1 cellular context compared by ENCODE assay signal in the genomic region with DNA sequence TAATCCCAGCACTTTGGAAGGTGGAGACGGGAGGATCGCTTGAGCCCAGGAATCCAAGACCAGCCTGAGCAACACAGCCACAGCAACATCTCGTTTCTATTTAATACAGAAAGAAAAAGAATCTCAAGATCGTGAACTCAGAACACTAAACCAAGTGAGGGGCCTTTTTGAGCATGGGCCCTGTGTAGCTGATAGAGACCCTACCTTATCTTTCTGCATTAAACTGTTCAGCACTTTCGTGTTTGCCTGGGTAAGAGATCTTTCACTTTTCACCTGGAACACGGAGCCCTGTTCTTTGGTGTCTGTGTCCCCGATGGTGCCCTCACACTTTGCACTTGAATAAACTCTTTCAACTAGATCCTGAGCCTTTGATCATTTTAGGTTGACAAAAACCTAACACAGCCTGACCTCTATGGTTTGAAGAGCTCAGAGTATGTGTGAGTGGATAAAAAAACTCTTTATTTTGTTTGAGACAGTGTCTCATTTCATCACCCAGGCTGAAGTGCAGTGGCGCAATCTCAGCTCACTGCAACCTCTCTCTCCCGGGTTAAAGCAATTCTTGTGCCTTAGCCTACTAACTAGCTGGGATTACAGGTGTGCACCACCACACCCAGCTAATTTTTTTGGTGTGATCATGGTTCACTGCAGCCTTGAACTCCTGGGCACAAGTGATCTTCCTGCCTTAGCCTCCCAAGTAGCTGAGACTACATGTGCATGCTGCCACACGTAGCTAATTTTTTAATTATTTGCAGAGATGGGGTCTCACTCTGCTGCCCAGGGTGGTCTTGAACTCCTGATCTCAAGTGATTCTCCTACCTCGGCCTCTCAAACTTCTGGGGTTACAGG.
TF ChIP-seq lines count a peak whose summit lies in the region.

No MANE protein-coding gene starts in this region.

TF ChIP-seq in HepG2, 621 proteins besides CTCF, POLR2A, EP300 and RAD21 (continued from another document and continues in another):
- TF ChIP-seq, protein P1, sequence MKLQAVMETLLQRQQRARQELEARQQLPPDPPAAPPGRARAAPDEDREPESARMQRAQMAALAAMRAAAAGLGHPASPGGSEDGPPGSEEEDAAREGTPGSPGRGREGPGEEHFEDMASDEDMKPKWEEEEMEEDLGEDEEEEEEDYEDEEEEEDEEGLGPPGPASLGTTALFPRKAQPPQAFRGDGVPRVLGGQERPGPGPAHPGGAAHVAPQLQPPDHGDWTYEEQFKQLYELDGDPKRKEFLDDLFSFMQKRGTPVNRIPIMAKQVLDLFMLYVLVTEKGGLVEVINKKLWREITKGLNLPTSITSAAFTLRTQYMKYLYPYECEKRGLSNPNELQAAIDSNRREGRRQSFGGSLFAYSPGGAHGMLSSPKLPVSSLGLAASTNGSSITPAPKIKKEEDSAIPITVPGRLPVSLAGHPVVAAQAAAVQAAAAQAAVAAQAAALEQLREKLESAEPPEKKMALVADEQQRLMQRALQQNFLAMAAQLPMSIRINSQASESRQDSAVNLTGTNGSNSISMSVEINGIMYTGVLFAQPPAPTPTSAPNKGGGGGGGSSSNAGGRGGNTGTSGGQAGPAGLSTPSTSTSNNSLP (IDR thresholded peaks at IDR 0.05; ENCODE audit: low read depth, low read length), result peak; percentile 96
- TF ChIP-seq, protein P2, sequence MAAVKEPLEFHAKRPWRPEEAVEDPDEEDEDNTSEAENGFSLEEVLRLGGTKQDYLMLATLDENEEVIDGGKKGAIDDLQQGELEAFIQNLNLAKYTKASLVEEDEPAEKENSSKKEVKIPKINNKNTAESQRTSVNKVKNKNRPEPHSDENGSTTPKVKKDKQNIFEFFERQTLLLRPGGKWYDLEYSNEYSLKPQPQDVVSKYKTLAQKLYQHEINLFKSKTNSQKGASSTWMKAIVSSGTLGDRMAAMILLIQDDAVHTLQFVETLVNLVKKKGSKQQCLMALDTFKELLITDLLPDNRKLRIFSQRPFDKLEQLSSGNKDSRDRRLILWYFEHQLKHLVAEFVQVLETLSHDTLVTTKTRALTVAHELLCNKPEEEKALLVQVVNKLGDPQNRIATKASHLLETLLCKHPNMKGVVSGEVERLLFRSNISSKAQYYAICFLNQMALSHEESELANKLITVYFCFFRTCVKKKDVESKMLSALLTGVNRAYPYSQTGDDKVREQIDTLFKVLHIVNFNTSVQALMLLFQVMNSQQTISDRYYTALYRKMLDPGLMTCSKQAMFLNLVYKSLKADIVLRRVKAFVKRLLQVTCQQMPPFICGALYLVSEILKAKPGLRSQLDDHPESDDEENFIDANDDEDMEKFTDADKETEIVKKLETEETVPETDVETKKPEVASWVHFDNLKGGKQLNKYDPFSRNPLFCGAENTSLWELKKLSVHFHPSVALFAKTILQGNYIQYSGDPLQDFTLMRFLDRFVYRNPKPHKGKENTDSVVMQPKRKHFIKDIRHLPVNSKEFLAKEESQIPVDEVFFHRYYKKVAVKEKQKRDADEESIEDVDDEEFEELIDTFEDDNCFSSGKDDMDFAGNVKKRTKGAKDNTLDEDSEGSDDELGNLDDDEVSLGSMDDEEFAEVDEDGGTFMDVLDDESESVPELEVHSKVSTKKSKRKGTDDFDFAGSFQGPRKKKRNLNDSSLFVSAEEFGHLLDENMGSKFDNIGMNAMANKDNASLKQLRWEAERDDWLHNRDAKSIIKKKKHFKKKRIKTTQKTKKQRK (IDR thresholded peaks at IDR 0.05; ENCODE audit: low read length), result no peak
- peak; percentile 93; the same call in 1 of the 2 replicates for TF ChIP-seq ZFP90 (CRISPR knock-in tag; IDR thresholded peaks at IDR 0.05; ENCODE audit: borderline replicate concordance)
- no peak; the same call in 1 of the 2 replicates for TF ChIP-seq ZNF335 (CRISPR knock-in tag; IDR thresholded peaks at IDR 0.05)
- TF ChIP-seq SP5 (CRISPR knock-in tag; IDR thresholded peaks at IDR 0.05; ENCODE audit: borderline replicate concordance, low read depth), result peak; percentile 85
- peak; percentile 60 for TF ChIP-seq GATAD1 (CRISPR knock-in tag; IDR thresholded peaks at IDR 0.05)
- no peak for TF ChIP-seq TBP (CRISPR knock-in tag; IDR thresholded peaks at IDR 0.05)
- TF ChIP-seq ZSCAN20 (CRISPR knock-in tag; IDR thresholded peaks at IDR 0.05; ENCODE audit: borderline replicate concordance), result peak; percentile 89; the same call in 1 of the 2 replicates
- TF ChIP-seq ZNF780A (CRISPR knock-in tag; IDR thresholded peaks at IDR 0.05), result 0 out of 2 replicates have a peak, but pooled peaks have one; percentile 51
- TF ChIP-seq, protein P3, sequence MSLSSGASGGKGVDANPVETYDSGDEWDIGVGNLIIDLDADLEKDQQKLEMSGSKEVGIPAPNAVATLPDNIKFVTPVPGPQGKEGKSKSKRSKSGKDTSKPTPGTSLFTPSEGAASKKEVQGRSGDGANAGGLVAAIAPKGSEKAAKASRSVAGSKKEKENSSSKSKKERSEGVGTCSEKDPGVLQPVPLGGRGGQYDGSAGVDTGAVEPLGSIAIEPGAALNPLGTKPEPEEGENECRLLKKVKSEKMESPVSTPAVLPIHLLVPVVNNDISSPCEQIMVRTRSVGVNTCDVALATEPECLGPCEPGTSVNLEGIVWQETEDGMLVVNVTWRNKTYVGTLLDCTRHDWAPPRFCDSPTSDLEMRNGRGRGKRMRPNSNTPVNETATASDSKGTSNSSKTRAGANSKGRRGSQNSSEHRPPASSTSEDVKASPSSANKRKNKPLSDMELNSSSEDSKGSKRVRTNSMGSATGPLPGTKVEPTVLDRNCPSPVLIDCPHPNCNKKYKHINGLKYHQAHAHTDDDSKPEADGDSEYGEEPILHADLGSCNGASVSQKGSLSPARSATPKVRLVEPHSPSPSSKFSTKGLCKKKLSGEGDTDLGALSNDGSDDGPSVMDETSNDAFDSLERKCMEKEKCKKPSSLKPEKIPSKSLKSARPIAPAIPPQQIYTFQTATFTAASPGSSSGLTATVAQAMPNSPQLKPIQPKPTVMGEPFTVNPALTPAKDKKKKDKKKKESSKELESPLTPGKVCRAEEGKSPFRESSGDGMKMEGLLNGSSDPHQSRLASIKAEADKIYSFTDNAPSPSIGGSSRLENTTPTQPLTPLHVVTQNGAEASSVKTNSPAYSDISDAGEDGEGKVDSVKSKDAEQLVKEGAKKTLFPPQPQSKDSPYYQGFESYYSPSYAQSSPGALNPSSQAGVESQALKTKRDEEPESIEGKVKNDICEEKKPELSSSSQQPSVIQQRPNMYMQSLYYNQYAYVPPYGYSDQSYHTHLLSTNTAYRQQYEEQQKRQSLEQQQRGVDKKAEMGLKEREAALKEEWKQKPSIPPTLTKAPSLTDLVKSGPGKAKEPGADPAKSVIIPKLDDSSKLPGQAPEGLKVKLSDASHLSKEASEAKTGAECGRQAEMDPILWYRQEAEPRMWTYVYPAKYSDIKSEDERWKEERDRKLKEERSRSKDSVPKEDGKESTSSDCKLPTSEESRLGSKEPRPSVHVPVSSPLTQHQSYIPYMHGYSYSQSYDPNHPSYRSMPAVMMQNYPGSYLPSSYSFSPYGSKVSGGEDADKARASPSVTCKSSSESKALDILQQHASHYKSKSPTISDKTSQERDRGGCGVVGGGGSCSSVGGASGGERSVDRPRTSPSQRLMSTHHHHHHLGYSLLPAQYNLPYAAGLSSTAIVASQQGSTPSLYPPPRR (CRISPR knock-in tag; IDR thresholded peaks at IDR 0.05; ENCODE audit: borderline replicate concordance), result peak; percentile 99
- TF ChIP-seq RFX5 (IDR thresholded peaks at IDR 0.05; ENCODE audit: low read depth, low read length), result no peak
- TF ChIP-seq, protein P4, sequence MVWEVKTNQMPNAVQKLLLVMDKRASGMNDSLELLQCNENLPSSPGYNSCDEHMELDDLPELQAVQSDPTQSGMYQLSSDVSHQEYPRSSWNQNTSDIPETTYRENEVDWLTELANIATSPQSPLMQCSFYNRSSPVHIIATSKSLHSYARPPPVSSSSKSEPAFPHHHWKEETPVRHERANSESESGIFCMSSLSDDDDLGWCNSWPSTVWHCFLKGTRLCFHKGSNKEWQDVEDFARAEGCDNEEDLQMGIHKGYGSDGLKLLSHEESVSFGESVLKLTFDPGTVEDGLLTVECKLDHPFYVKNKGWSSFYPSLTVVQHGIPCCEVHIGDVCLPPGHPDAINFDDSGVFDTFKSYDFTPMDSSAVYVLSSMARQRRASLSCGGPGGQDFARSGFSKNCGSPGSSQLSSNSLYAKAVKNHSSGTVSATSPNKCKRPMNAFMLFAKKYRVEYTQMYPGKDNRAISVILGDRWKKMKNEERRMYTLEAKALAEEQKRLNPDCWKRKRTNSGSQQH (CRISPR knock-in tag; IDR thresholded peaks at IDR 0.05; ENCODE audit: low read depth), result no peak; the same call in 1 of the 2 replicates
- TF ChIP-seq ATRX (CRISPR knock-in tag; IDR thresholded peaks at IDR 0.05; ENCODE audit: borderline replicate concordance), result no peak
- TF ChIP-seq MED13 (CRISPR knock-in tag; IDR thresholded peaks at IDR 0.05), result peak; percentile 90; the same call in 1 of the 2 replicates
- peak; percentile 9; the same call in 1 of the 2 replicates for TF ChIP-seq FOSL1 (CRISPR knock-in tag; IDR thresholded peaks at IDR 0.05; ENCODE audit: borderline replicate concordance)
- TF ChIP-seq, protein P5, sequence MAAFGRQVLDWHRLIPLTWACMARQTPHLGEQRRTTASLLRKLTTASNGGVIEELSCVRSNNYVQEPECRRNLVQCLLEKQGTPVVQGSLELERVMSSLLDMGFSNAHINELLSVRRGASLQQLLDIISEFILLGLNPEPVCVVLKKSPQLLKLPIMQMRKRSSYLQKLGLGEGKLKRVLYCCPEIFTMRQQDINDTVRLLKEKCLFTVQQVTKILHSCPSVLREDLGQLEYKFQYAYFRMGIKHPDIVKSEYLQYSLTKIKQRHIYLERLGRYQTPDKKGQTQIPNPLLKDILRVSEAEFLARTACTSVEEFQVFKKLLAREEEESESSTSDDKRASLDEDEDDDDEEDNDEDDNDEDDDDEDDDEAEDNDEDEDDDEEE (CRISPR knock-in tag; IDR thresholded peaks at IDR 0.05), result no peak
- TF ChIP-seq, protein P6, sequence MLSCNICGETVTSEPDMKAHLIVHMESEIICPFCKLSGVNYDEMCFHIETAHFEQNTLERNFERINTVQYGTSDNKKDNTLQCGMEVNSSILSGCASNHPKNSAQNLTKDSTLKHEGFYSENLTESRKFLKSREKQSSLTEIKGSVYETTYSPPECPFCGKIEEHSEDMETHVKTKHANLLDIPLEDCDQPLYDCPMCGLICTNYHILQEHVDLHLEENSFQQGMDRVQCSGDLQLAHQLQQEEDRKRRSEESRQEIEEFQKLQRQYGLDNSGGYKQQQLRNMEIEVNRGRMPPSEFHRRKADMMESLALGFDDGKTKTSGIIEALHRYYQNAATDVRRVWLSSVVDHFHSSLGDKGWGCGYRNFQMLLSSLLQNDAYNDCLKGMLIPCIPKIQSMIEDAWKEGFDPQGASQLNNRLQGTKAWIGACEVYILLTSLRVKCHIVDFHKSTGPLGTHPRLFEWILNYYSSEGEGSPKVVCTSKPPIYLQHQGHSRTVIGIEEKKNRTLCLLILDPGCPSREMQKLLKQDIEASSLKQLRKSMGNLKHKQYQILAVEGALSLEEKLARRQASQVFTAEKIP (CRISPR knock-in tag; IDR thresholded peaks at IDR 0.05; ENCODE audit: borderline replicate concordance), result no peak
- TF ChIP-seq NCOA2 (CRISPR knock-in tag; IDR thresholded peaks at IDR 0.05), result peak; percentile 99
- TF ChIP-seq PHF8 (CRISPR knock-in tag; IDR thresholded peaks at IDR 0.05), result no peak; the same call in none of the 2 replicates
- peak; percentile 99 for TF ChIP-seq KDM1A (CRISPR knock-in tag; IDR thresholded peaks at IDR 0.05)
- TF ChIP-seq, protein P7, sequence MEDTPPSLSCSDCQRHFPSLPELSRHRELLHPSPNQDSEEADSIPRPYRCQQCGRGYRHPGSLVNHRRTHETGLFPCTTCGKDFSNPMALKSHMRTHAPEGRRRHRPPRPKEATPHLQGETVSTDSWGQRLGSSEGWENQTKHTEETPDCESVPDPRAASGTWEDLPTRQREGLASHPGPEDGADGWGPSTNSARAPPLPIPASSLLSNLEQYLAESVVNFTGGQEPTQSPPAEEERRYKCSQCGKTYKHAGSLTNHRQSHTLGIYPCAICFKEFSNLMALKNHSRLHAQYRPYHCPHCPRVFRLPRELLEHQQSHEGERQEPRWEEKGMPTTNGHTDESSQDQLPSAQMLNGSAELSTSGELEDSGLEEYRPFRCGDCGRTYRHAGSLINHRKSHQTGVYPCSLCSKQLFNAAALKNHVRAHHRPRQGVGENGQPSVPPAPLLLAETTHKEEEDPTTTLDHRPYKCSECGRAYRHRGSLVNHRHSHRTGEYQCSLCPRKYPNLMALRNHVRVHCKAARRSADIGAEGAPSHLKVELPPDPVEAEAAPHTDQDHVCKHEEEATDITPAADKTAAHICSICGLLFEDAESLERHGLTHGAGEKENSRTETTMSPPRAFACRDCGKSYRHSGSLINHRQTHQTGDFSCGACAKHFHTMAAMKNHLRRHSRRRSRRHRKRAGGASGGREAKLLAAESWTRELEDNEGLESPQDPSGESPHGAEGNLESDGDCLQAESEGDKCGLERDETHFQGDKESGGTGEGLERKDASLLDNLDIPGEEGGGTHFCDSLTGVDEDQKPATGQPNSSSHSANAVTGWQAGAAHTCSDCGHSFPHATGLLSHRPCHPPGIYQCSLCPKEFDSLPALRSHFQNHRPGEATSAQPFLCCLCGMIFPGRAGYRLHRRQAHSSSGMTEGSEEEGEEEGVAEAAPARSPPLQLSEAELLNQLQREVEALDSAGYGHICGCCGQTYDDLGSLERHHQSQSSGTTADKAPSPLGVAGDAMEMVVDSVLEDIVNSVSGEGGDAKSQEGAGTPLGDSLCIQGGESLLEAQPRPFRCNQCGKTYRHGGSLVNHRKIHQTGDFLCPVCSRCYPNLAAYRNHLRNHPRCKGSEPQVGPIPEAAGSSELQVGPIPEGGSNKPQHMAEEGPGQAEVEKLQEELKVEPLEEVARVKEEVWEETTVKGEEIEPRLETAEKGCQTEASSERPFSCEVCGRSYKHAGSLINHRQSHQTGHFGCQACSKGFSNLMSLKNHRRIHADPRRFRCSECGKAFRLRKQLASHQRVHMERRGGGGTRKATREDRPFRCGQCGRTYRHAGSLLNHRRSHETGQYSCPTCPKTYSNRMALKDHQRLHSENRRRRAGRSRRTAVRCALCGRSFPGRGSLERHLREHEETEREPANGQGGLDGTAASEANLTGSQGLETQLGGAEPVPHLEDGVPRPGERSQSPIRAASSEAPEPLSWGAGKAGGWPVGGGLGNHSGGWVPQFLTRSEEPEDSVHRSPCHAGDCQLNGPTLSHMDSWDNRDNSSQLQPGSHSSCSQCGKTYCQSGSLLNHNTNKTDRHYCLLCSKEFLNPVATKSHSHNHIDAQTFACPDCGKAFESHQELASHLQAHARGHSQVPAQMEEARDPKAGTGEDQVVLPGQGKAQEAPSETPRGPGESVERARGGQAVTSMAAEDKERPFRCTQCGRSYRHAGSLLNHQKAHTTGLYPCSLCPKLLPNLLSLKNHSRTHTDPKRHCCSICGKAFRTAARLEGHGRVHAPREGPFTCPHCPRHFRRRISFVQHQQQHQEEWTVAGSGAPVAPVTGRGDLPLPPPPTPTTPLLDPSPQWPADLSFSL (CRISPR knock-in tag; IDR thresholded peaks at IDR 0.05), result no peak
- TF ChIP-seq, protein P8, sequence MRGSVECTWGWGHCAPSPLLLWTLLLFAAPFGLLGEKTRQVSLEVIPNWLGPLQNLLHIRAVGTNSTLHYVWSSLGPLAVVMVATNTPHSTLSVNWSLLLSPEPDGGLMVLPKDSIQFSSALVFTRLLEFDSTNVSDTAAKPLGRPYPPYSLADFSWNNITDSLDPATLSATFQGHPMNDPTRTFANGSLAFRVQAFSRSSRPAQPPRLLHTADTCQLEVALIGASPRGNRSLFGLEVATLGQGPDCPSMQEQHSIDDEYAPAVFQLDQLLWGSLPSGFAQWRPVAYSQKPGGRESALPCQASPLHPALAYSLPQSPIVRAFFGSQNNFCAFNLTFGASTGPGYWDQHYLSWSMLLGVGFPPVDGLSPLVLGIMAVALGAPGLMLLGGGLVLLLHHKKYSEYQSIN (CRISPR knock-in tag; IDR thresholded peaks at IDR 0.05; ENCODE audit: borderline replicate concordance), result no peak
- peak; percentile 98 for TF ChIP-seq NR2F2 (IDR thresholded peaks at IDR 0.05; ENCODE audit: borderline replicate concordance, low read depth)
- TF ChIP-seq TBL1XR1 (IDR thresholded peaks at IDR 0.05; ENCODE audit: borderline replicate concordance, low read length, partially characterized antibody), result peak; percentile 90
